11 cellular contexts compared by ENCODE assay signal in the genomic region with DNA sequence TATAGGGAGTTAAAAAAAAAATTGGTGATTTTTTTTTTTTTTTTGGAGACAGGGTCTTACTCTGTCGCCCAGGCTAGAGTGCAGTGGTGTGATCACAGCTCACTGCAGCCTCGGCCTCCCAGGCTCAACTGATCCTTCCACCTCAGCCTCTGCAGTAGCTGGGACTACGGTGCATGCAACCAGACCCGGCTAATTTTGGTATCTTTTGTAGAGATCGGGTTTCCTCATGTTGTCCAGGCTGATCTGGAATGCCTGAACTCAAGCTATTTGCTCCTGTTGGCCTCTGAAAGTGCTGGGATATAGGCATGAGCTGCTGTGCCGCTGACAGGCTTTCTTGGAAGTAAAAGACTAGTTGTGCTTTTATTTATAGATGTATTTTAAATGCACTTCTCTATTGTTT. TPM values are rescaled to one million over a fixed set of nuclear protein-coding genes. Genes with fewer than 3 reads are reported as not detected.
A peak's percentile ranks its signal among the peaks of the same experiment; 100 is the strongest.
DNase-seq lines count a peak whose midpoint lies in the region; ATAC-seq lines count a peak whose summit lies in the region.
"Had no signal": no experiment of that assay in that cellular context is flagged by ENCODE, and none has a peak within 500 bp of the region (broad histone marks: within the 10 kb centered on the region; RNA-seq: fewer than 3 reads in every experiment).

No MANE protein-coding gene starts in this region.

- H3K27ac Mint-ChIP-seq in activated T-cell treated with anti-CD3 and anti-CD28 coated beads, Interleukin-2, amount 50 U/mL, for 24 hours, result peak overlapping the region; percentile 92
- H3K27ac Mint-ChIP-seq in activated CD4-positive, alpha-beta memory T cell treated with anti-CD3 and anti-CD28 coated beads, Interleukin-2, amount 10 ng/mL, durations not matched to agents 7 days and 5 days, result peak overlapping the region; percentile 55
- H3K27ac Mint-ChIP-seq in immature natural killer cell, result peak overlapping the region; percentile 70 to 93 (median 88)
- peak overlapping the region; percentile 51 for H3K27ac Mint-ChIP-seq in stimulated activated memory B cell treated with anti-CD40 and anti-IgM and Interleukin-4, amounts not matched to agents 10 μg/mL and 1 μg/mL and 100 μg/mL, for 72 hours

- DNase-seq in activated T-cell treated with anti-CD3 and anti-CD28 coated beads, Interleukin-2, amount 50 U/mL, for 24 hours, result no peak
- DNase-seq in activated T-cell treated with anti-CD3 and anti-CD28 coated beads, Interleukin-2, amount 50 U/mL, for 48 hours, result no peak
- no peak for DNase-seq in activated CD4-positive, alpha-beta memory T cell treated with anti-CD3 and anti-CD28 coated beads, Interleukin-2, amount 10 ng/mL, durations not matched to agents 7 days and 5 days
- DNase-seq in immature natural killer cell (no peak), SKM-1 (lab: John Stamatoyannopoulos, UW; ENCODE audit: unreplicated experiment) (no peak), COLO668 (lab: John Stamatoyannopoulos, UW; ENCODE audit: unreplicated experiment) (no peak), NCI-H345 treated with DMSO at 0.1 percent for 48 hours (lab: John Stamatoyannopoulos, UW; ENCODE audit: unreplicated experiment) (no peak)
- DNase-seq: NCI-H1694, SHP77 had no signal

- no peaks in the 10 kb centered on the region for H3K9me3 Mint-ChIP-seq in activated T-cell treated with anti-CD3 and anti-CD28 coated beads, Interleukin-2, amount 50 U/mL, for 24 hours
- H3K9me3 Mint-ChIP-seq in activated CD4-positive, alpha-beta memory T cell treated with anti-CD3 and anti-CD28 coated beads, Interleukin-2, amount 10 ng/mL, durations not matched to agents 7 days and 5 days, result no peaks in the 10 kb centered on the region
- peaks cover 0 to 1% (median 0%) of the 10 kb centered on the region in 6 donors for H3K9me3 Mint-ChIP-seq in immature natural killer cell
- H3K9me3 Mint-ChIP-seq in stimulated activated memory B cell treated with anti-CD40 and anti-IgM and Interleukin-4, amounts not matched to agents 10 μg/mL and 1 μg/mL and 100 μg/mL, for 72 hours, result no peaks in the 10 kb centered on the region

- no peaks in the 10 kb centered on the region for H3K27me3 Mint-ChIP-seq in activated T-cell treated with anti-CD3 and anti-CD28 coated beads, Interleukin-2, amount 50 U/mL, for 24 hours
- no peaks in the 10 kb centered on the region for H3K27me3 Mint-ChIP-seq in activated CD4-positive, alpha-beta memory T cell treated with anti-CD3 and anti-CD28 coated beads, Interleukin-2, amount 10 ng/mL, durations not matched to agents 7 days and 5 days
- H3K27me3 Mint-ChIP-seq in immature natural killer cell (ENCODE audit: low read depth in 3 of 3), result peaks cover 18 to 39% (median 19%) of the 10 kb centered on the region in 3 donors
- H3K27me3 Mint-ChIP-seq in stimulated activated memory B cell treated with anti-CD40 and anti-IgM and Interleukin-4, amounts not matched to agents 10 μg/mL and 1 μg/mL and 100 μg/mL, for 72 hours, result no peaks in the 10 kb centered on the region

- ATAC-seq in stimulated activated memory B cell treated with anti-CD40 and anti-IgM and Interleukin-4, amounts not matched to agents 10 μg/mL and 1 μg/mL and 100 μg/mL, for 72 hours, result no peak

- H3K36me3 Mint-ChIP-seq in activated T-cell treated with anti-CD3 and anti-CD28 coated beads, Interleukin-2, amount 50 U/mL, for 24 hours (ENCODE audit: low read depth), result peaks cover 67% of the 10 kb centered on the region
- H3K36me3 Mint-ChIP-seq in activated CD4-positive, alpha-beta memory T cell treated with anti-CD3 and anti-CD28 coated beads, Interleukin-2, amount 10 ng/mL, durations not matched to agents 7 days and 5 days (ENCODE audit: low read depth), result peaks cover 59% of the 10 kb centered on the region
- peaks cover 7 to 17% (median 9%) of the 10 kb centered on the region in 3 donors for H3K36me3 Mint-ChIP-seq in immature natural killer cell
- H3K36me3 Mint-ChIP-seq in stimulated activated memory B cell treated with anti-CD40 and anti-IgM and Interleukin-4, amounts not matched to agents 10 μg/mL and 1 μg/mL and 100 μg/mL, for 72 hours, result peaks cover 6% of the 10 kb centered on the region

- CTCF ChIA-PET in activated CD4-positive, alpha-beta memory T cell treated with anti-CD3 and anti-CD28 coated beads, Interleukin-2, amount 10 ng/mL, durations not matched to agents 7 days and 5 days (lab: Charles Lee), result interaction anchor here (1.0 to 8.2 kb wide), 8 partner anchors 11 to 220 kb away, joined by 3 to 112 read pairs (median 8); no protein-coding TSS in a partner anchor

- POLR2A ChIA-PET in activated CD4-positive, alpha-beta memory T cell treated with anti-CD3 and anti-CD28 coated beads, Interleukin-2, amount 10 ng/mL, durations not matched to agents 7 days and 5 days (lab: Charles Lee), result interaction anchor here (0.7 to 43.8 kb wide), 7 partner anchors 10 to 50 kb away, joined by 3 to 1616 read pairs (median 5); no protein-coding TSS in a partner anchor

- peak overlapping the region; percentile 73 for H3K4me3 Mint-ChIP-seq in activated T-cell treated with anti-CD3 and anti-CD28 coated beads, Interleukin-2, amount 50 U/mL, for 24 hours
- peak overlapping the region; percentile 63 for H3K4me3 Mint-ChIP-seq in activated CD4-positive, alpha-beta memory T cell treated with anti-CD3 and anti-CD28 coated beads, Interleukin-2, amount 10 ng/mL, durations not matched to agents 7 days and 5 days
- peak overlapping the region; percentile 55 to 77 (median 76) for H3K4me3 Mint-ChIP-seq in immature natural killer cell
- peak overlapping the region; percentile 63 for H3K4me3 Mint-ChIP-seq in stimulated activated memory B cell treated with anti-CD40 and anti-IgM and Interleukin-4, amounts not matched to agents 10 μg/mL and 1 μg/mL and 100 μg/mL, for 72 hours

- H3K4me1 Mint-ChIP-seq in activated T-cell treated with anti-CD3 and anti-CD28 coated beads, Interleukin-2, amount 50 U/mL, for 24 hours (ENCODE audit: low read depth), result peaks cover 67% of the 10 kb centered on the region
- peaks cover 66% of the 10 kb centered on the region for H3K4me1 Mint-ChIP-seq in activated CD4-positive, alpha-beta memory T cell treated with anti-CD3 and anti-CD28 coated beads, Interleukin-2, amount 10 ng/mL, durations not matched to agents 7 days and 5 days
- H3K4me1 Mint-ChIP-seq in immature natural killer cell, result peaks cover 76 to 78% of the 10 kb centered on the region in 2 donors
- peaks cover 65% of the 10 kb centered on the region for H3K4me1 Mint-ChIP-seq in stimulated activated memory B cell treated with anti-CD40 and anti-IgM and Interleukin-4, amounts not matched to agents 10 μg/mL and 1 μg/mL and 100 μg/mL, for 72 hours

RNA-seq across cellular contexts. Expression of gene CDC42, which starts 3.0 kb away (rescaled TPM):
- total RNA-seq in activated CD4-positive, alpha-beta memory T cell treated with anti-CD3 and anti-CD28 coated beads, Interleukin-2, amount 10 ng/mL, durations not matched to agents 7 days and 5 days, result 100 to 1,000 TPM; 377 to 388 TPM
- polyA plus RNA-seq in immature natural killer cell, result 100 to 1,000 TPM; 220 to 600 (median 473) TPM

RNA-seq across cellular contexts. Expression of gene CELA3A, which starts 54.0 kb away (rescaled TPM):
- not detected for total RNA-seq in activated CD4-positive, alpha-beta memory T cell treated with anti-CD3 and anti-CD28 coated beads, Interleukin-2, amount 10 ng/mL, durations not matched to agents 7 days and 5 days
- polyA plus RNA-seq in immature natural killer cell, result not detected
- total RNA-seq: subcutaneous adipose tissue had no signal
